ENCODE assay signal across 23 cellular contexts in the genomic region with DNA sequence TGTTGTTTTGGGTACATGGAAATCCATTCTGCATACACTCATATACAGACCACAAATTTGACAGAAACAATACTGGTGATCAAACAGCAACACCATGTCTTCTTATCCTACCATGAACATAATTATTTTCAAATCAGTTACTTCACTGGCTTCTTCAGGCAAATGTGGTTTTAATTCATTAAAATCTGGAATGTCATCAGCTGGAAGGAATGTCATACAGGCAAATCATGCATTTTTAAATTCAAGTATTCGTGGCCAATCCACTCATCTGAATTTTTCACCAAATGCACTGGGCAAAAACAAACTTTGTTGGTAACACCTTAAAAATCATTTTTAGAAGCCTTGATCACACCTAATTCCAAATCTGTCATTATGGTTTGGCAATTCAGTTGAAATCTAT. TPM values are rescaled to one million over a fixed set of nuclear protein-coding genes. Genes with fewer than 3 reads are reported as not detected.
DNase-seq lines count a peak whose midpoint lies in the region; ATAC-seq, FAIRE-seq and TF ChIP-seq lines count a peak whose summit lies in the region.
"Had no signal": no experiment of that assay in that cellular context is flagged by ENCODE, and none has a peak within 500 bp of the region (broad histone marks: within the 10 kb centered on the region; RNA-seq: fewer than 3 reads in every experiment).

No MANE protein-coding gene starts in this region.

- no peaks in the 10 kb centered on the region for H3K36me3 Mint-ChIP-seq in astrocyte (ENCODE audit: low read depth, unreplicated experiment)

- FAIRE-seq in astrocyte (lab: Jason Lieb, UNC), result no peak
- FAIRE-seq: GM12891, GM18507, H54 had no signal

- peak; percentile 15 for DNase-seq in GM03348 (ENCODE audit: low spot score)
- DNase-seq in astrocyte (ENCODE audit: low read depth), result peak; percentile 56
- no peak for DNase-seq in esophagus muscularis mucosa (ENCODE audit: extremely low spot score)
- DNase-seq in substantia nigra (lab: John Stamatoyannopoulos, UW), result no peak
- no peak for DNase-seq in anterior cingulate cortex (lab: John Stamatoyannopoulos, UW)
- no peak for DNase-seq in stimulated activated CD4-positive, alpha-beta T cell treated with anti-CD3 and anti-CD28 coated beads, Interleukin-2, amount 100 ng/mL, for 24 hours
- DNase-seq in sciatic nerve (ENCODE audit: low spot score), result no peak
- DNase-seq in HPDE6-E6E7 (ENCODE audit: extremely low spot score), result no peak
- DNase-seq: GF-D8, KBM-7, MV-4-11, NCI-H1417, NCI-H187, NCI-H2107, NCI-H510A, NCI-H748 treated with DMSO at 0.1 percent for 48 hours, OCI-M1, SHP77, SK-N-SH had no signal

- no peaks in the 10 kb centered on the region for H3K79me2 ChIP-seq in astrocyte (ENCODE audit: insufficient read depth, low read length)

- no peak for ATAC-seq in sciatic nerve

- H3K27me3 ChIP-seq in astrocyte (ENCODE audit: insufficient read depth, low read length) (no peaks in the 10 kb centered on the region), esophagus muscularis mucosa (no peaks in the 10 kb centered on the region)

- no peak for TF ChIP-seq POLR2A in esophagus muscularis mucosa (IDR thresholded peaks at IDR 0.05; ENCODE audit: low read depth)

- H3K4me1 ChIP-seq in astrocyte (ENCODE audit: insufficient read depth, low read length) (peaks cover 16% of the 10 kb centered on the region), esophagus muscularis mucosa (peaks cover 0 to 52% (median 39%) of the 10 kb centered on the region in 4 donors)

- H3K27ac ChIP-seq in astrocyte (ENCODE audit: low read depth, low read length) (no peak overlapping the region), esophagus muscularis mucosa (replicated peaks in 1 of 4) (peak overlapping the region in 3 of 4 donors; percentile 30 to 50 (median 38)), substantia nigra (ENCODE audit: low read depth, low read length, poor library complexity, severe bottlenecking) (peak overlapping the region; percentile 58)
- H3K27ac ChIP-seq: C4-2B had no signal

- H3K36me3 ChIP-seq in astrocyte (ENCODE audit: insufficient read depth, low read length), result no peaks in the 10 kb centered on the region
- H3K36me3 ChIP-seq in esophagus muscularis mucosa, result no peaks in the 10 kb centered on the region

- no peaks in the 10 kb centered on the region for H4K20me1 ChIP-seq in astrocyte (ENCODE audit: insufficient read depth, low read length)

- H2AFZ ChIP-seq in astrocyte (ENCODE audit: low read depth, low read length), result no peak overlapping the region

- H3K9me3 ChIP-seq in astrocyte (ENCODE audit: insufficient read depth, low read depth, low read length), result no peaks in the 10 kb centered on the region
- H3K9me3 ChIP-seq in esophagus muscularis mucosa, result no peaks in the 10 kb centered on the region
- H3K9me3 ChIP-seq: SK-N-SH had no signal

- TF ChIP-seq CTCF in astrocyte (IDR thresholded peaks at IDR 0.05; ENCODE audit: insufficient read depth, low read depth, low read length) (no peak), esophagus muscularis mucosa (IDR thresholded peaks at IDR 0.05) (no peak)

- H3K4me1 Mint-ChIP-seq in astrocyte (ENCODE audit: low read depth, unreplicated experiment), result peaks cover 13% of the 10 kb centered on the region

- 17% methylated on average over 1 of the region's 1 CpG for WGBS in esophagus muscularis mucosa

- no peak overlapping the region for H3K27ac Mint-ChIP-seq in astrocyte (ENCODE audit: unreplicated experiment)

- H3K4me3 ChIP-seq in astrocyte (ENCODE audit: insufficient read depth, low read depth, low read length) (no peak overlapping the region), esophagus muscularis mucosa (no peak overlapping the region)

- TF ChIP-seq EP300 in esophagus muscularis mucosa (IDR thresholded peaks at IDR 0.05), result no peak

- H3K4me3 Mint-ChIP-seq in astrocyte (ENCODE audit: unreplicated experiment), result no peak overlapping the region

- no peaks in the 10 kb centered on the region for H3K27me3 Mint-ChIP-seq in astrocyte (ENCODE audit: low read depth, unreplicated experiment)

- no peaks in the 10 kb centered on the region for H3K9me3 Mint-ChIP-seq in astrocyte (ENCODE audit: unreplicated experiment)

- H3K4me2 ChIP-seq in astrocyte (ENCODE audit: low read length), result no peak overlapping the region
- H3K4me2 ChIP-seq: SK-N-SH had no signal

- intact Hi-C loops in esophagus muscularis mucosa (cut with DNase I), result no loop called here
- intact Hi-C loops in sciatic nerve (cut with DNase I), result no loop called here

- no peak overlapping the region for H3K9ac ChIP-seq in astrocyte (ENCODE audit: low read length)
- H3K9ac ChIP-seq: SK-N-SH had no signal

RNA-seq across cellular contexts. Expression of a gene that starts 59.3 kb away (rescaled TPM):
- total RNA-seq in astrocyte (1.2 and 2.0 TPM in 2 replicates), esophagus muscularis mucosa (1 to 10 TPM in 3 of 4 donors, under 1 TPM in 1; 0.83 to 2.6 (median 1.1) TPM), sciatic nerve (0.53 TPM)

Comparison
In these comparisons a context has a peak if more than half of its experiments do, and no peak if none do; other contexts are left out.
1. DNase-seq: peak in GM03348 (single experiment) and astrocyte (single experiment); none in esophagus muscularis mucosa (single experiment), substantia nigra (0 of 49), anterior cingulate cortex (0 of 58), stimulated activated CD4-positive, alpha-beta T cell treated with anti-CD3 and anti-CD28 coated beads, Interleukin-2, amount 100 ng/mL, for 24 hours (0 of 2), sciatic nerve (single experiment) and HPDE6-E6E7 (single experiment).